Comparison of ENCODE assay signal across 9 cellular contexts in the genomic region with DNA sequence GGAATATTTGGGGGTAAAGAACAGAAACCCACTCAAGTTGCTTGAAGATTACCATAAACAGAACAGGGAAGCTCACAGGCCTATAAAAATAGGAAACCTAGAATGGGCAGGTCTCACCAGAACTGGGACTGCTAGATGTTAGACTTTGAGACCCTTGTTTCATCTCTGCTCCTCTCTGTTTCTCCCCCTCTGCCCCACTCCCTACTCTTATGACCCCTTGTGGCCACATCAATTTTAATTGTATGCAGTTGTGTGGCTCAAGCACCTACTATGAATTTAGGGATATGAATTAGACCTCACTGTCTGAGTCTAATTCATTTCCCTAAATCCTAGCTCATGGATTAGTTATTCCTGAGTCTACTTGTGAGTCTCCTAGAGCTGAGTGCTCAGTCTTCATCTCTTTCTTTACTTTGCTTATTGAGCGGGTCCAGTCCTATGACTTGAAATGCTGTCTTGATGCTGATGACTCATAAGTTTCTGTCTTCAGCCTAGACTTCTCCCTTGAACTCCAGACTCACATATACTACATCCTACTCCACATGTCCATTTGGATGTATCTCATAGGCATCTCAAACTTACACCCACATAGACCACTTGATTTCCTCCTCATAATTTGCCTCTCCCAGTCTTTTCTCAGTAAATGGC.
DNase-seq lines count a peak whose midpoint lies in the region; ATAC-seq and TF ChIP-seq lines count a peak whose summit lies in the region.
"Had no signal": no experiment of that assay in that cellular context is flagged by ENCODE, and none has a peak within 500 bp of the region (broad histone marks: within the 10 kb centered on the region; RNA-seq: fewer than 3 reads in every experiment).

No MANE protein-coding gene starts in this region.

- H3K27ac ChIP-seq in liver (ENCODE audit: low read depth in 1 of 2, low read length in 2 of 2) (no peak overlapping the region), esophagus squamous epithelium (no peak overlapping the region)

- 93% methylated on average over 1 of the region's 1 CpG for WGBS in liver
- 85 to 89% methylated on average over 1 of the region's 1 CpG for WGBS in esophagus squamous epithelium, 2 donors

- no peak for DNase-seq in activated CD4-positive, CD25-positive, alpha-beta regulatory T cell treated with anti-CD3 and anti-CD28 coated beads, Interleukin-2, amount 50 U/mL, for 72 hours
- no peak for DNase-seq in esophagus squamous epithelium (lab: John Stamatoyannopoulos, UW)
- no peak for DNase-seq in activated CD4-positive, alpha-beta T cell treated with anti-CD3 and anti-CD28 coated beads for 1 hour
- DNase-seq: activated CD4-positive, alpha-beta T cell treated with anti-CD3 and anti-CD28 coated beads, Interleukin-2, amount 10 ng/mL, durations not matched to agents 7 days and 5 days had no signal

- H3K27me3 ChIP-seq in liver (ENCODE audit: control insufficient read depth in 4 of 4, insufficient read depth in 4 of 4, low read length in 3 of 4) (no peaks in the 10 kb centered on the region), esophagus squamous epithelium (no peaks in the 10 kb centered on the region)

- H3K36me3 ChIP-seq in liver (ENCODE audit: control insufficient read depth in 4 of 4, insufficient read depth in 3 of 4, low read depth in 1 of 4, low read length in 3 of 4) (no peaks in the 10 kb centered on the region), esophagus squamous epithelium (no peaks in the 10 kb centered on the region)

- TF ChIP-seq RAD21 in liver (IDR thresholded peaks at IDR 0.05): peak; percentile 47 to 73

- no peak overlapping the region for H3K4me3 ChIP-seq in liver (ENCODE audit: low read depth in 1 of 3, low read length in 3 of 3)
- H3K4me3 ChIP-seq in esophagus squamous epithelium: no peak overlapping the region

- TF ChIP-seq POLR2A in esophagus squamous epithelium (IDR thresholded peaks at IDR 0.05): no peak

- intact Hi-C loops in esophagus squamous epithelium (cut with DNase I): no loop called here

- H3K9me3 ChIP-seq in liver (ENCODE audit: control insufficient read depth in 4 of 4, low read length in 3 of 4) (no peaks in the 10 kb centered on the region), esophagus squamous epithelium (no peaks in the 10 kb centered on the region)

- H3K4me1 ChIP-seq in liver (ENCODE audit: control insufficient read depth in 4 of 4, insufficient read depth in 4 of 4, low read length in 3 of 4): peaks cover 2 to 6% (median 4%) of the 10 kb centered on the region in 4 donors
- peaks cover 0 to 20% (median 3%) of the 10 kb centered on the region in 3 donors for H3K4me1 ChIP-seq in esophagus squamous epithelium

- TF ChIP-seq CTCF in GM12872 (IDR thresholded peaks at IDR 0.05; ENCODE audit: insufficient read depth, low read depth, low read length): peak; percentile 34; the same call in 1 of the 3 replicates
- TF ChIP-seq CTCF in liver (IDR thresholded peaks at IDR 0.05; ENCODE audit: low read depth, low read length, missing input control): peak; percentile 12
- no peak for TF ChIP-seq CTCF in esophagus squamous epithelium (IDR thresholded peaks at IDR 0.05)

- no peak overlapping the region for H3K9ac ChIP-seq in liver (ENCODE audit: low read depth in 1 of 2, low read length in 2 of 2)

- ATAC-seq in HG02642 (IDR thresholded peaks at IDR 0.05; ENCODE audit: poor library complexity, unreplicated experiment) (peak; percentile 44), SK-N-SH treated with all-trans-retinoic acid at 6 μM for 48 hours (peak; percentile 54), GM21367 (IDR thresholded peaks at IDR 0.05; ENCODE audit: unreplicated experiment) (no peak)

TF ChIP-seq in SK-N-SH treated with all-trans-retinoic acid at 6 μM for 48 hours, 23 proteins besides CTCF, POLR2A, EP300 and RAD21:
- TF ChIP-seq BACH2 (CRISPR knock-in tag; IDR thresholded peaks at IDR 0.05; ENCODE audit: borderline replicate concordance): no peak
- no peak for TF ChIP-seq ESRRG (CRISPR knock-in tag; IDR thresholded peaks at IDR 0.05)
- no peak for TF ChIP-seq ZFP3 (CRISPR knock-in tag; IDR thresholded peaks at IDR 0.05)
- TF ChIP-seq ZNF8 (CRISPR knock-in tag; IDR thresholded peaks at IDR 0.05): no peak
- no peak for TF ChIP-seq ZNF565 (CRISPR knock-in tag; conservative IDR thresholded peaks at IDR 0.05; ENCODE audit: low read depth)
- TF ChIP-seq, protein P1, sequence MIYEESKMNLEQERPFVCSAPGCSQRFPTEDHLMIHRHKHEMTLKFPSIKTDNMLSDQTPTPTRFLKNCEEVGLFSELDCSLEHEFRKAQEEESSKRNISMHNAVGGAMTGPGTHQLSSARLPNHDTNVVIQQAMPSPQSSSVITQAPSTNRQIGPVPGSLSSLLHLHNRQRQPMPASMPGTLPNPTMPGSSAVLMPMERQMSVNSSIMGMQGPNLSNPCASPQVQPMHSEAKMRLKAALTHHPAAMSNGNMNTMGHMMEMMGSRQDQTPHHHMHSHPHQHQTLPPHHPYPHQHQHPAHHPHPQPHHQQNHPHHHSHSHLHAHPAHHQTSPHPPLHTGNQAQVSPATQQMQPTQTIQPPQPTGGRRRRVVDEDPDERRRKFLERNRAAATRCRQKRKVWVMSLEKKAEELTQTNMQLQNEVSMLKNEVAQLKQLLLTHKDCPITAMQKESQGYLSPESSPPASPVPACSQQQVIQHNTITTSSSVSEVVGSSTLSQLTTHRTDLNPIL (CRISPR knock-in tag; IDR thresholded peaks at IDR 0.05; ENCODE audit: low read depth): no peak
- no peak for TF ChIP-seq PPARA (CRISPR knock-in tag; IDR thresholded peaks at IDR 0.05; ENCODE audit: borderline replicate concordance)
- no peak for TF ChIP-seq CSDC2 (CRISPR knock-in tag; IDR thresholded peaks at IDR 0.05)
- TF ChIP-seq ISL1 (CRISPR knock-in tag; IDR thresholded peaks at IDR 0.05): no peak

TF ChIP-seq in liver, 16 proteins besides CTCF, POLR2A, EP300 and RAD21:
- TF ChIP-seq FOXA2 (IDR thresholded peaks at IDR 0.05): no peak
- TF ChIP-seq, protein P2, sequence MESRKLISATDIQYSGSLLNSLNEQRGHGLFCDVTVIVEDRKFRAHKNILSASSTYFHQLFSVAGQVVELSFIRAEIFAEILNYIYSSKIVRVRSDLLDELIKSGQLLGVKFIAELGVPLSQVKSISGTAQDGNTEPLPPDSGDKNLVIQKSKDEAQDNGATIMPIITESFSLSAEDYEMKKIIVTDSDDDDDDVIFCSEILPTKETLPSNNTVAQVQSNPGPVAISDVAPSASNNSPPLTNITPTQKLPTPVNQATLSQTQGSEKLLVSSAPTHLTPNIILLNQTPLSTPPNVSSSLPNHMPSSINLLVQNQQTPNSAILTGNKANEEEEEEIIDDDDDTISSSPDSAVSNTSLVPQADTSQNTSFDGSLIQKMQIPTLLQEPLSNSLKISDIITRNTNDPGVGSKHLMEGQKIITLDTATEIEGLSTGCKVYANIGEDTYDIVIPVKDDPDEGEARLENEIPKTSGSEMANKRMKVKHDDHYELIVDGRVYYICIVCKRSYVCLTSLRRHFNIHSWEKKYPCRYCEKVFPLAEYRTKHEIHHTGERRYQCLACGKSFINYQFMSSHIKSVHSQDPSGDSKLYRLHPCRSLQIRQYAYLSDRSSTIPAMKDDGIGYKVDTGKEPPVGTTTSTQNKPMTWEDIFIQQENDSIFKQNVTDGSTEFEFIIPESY (IDR thresholded peaks at IDR 0.05): no peak
- no peak for TF ChIP-seq EGR1 (IDR thresholded peaks at IDR 0.05; ENCODE audit: low read depth in 2 of 2)
- TF ChIP-seq, protein P3, sequence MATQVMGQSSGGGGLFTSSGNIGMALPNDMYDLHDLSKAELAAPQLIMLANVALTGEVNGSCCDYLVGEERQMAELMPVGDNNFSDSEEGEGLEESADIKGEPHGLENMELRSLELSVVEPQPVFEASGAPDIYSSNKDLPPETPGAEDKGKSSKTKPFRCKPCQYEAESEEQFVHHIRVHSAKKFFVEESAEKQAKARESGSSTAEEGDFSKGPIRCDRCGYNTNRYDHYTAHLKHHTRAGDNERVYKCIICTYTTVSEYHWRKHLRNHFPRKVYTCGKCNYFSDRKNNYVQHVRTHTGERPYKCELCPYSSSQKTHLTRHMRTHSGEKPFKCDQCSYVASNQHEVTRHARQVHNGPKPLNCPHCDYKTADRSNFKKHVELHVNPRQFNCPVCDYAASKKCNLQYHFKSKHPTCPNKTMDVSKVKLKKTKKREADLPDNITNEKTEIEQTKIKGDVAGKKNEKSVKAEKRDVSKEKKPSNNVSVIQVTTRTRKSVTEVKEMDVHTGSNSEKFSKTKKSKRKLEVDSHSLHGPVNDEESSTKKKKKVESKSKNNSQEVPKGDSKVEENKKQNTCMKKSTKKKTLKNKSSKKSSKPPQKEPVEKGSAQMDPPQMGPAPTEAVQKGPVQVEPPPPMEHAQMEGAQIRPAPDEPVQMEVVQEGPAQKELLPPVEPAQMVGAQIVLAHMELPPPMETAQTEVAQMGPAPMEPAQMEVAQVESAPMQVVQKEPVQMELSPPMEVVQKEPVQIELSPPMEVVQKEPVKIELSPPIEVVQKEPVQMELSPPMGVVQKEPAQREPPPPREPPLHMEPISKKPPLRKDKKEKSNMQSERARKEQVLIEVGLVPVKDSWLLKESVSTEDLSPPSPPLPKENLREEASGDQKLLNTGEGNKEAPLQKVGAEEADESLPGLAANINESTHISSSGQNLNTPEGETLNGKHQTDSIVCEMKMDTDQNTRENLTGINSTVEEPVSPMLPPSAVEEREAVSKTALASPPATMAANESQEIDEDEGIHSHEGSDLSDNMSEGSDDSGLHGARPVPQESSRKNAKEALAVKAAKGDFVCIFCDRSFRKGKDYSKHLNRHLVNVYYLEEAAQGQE (IDR thresholded peaks at IDR 0.05): no peak
- no peak for TF ChIP-seq GABPA (IDR thresholded peaks at IDR 0.05 in 1 of 2, conservative IDR thresholded peaks at IDR 0.05 in 1 of 2)
- TF ChIP-seq SP1 (IDR thresholded peaks at IDR 0.05): no peak
- no peak for TF ChIP-seq YY1 (IDR thresholded peaks at IDR 0.05)
- TF ChIP-seq HNF4A (conservative IDR thresholded peaks at IDR 0.05): no peak
- TF ChIP-seq JUND (IDR thresholded peaks at IDR 0.05): no peak
- TF ChIP-seq TAF1 (conservative IDR thresholded peaks at IDR 0.05): no peak
- no peak for TF ChIP-seq NR2F2 (IDR thresholded peaks at IDR 0.05)
- TF ChIP-seq HNF4G (IDR thresholded peaks at IDR 0.05): no peak
- no peak for TF ChIP-seq FOXA1 (IDR thresholded peaks at IDR 0.05)
- TF ChIP-seq, protein P4, sequence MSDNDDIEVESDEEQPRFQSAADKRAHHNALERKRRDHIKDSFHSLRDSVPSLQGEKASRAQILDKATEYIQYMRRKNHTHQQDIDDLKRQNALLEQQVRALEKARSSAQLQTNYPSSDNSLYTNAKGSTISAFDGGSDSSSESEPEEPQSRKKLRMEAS (IDR thresholded peaks at IDR 0.05): no peak
- TF ChIP-seq RXRA (IDR thresholded peaks at IDR 0.05): no peak
- TF ChIP-seq, protein P5, sequence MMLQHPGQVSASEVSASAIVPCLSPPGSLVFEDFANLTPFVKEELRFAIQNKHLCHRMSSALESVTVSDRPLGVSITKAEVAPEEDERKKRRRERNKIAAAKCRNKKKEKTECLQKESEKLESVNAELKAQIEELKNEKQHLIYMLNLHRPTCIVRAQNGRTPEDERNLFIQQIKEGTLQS (IDR thresholded peaks at IDR 0.05): no peak

Comparison
In these comparisons a context has a peak if more than half of its experiments do, and no peak if none do; other contexts are left out.
1. CTCF ChIP-seq: peak in GM12872 (single experiment) and liver (single experiment); none in esophagus squamous epithelium (0 of 6).